17 cellular contexts compared by ENCODE assay signal in the genomic region with DNA sequence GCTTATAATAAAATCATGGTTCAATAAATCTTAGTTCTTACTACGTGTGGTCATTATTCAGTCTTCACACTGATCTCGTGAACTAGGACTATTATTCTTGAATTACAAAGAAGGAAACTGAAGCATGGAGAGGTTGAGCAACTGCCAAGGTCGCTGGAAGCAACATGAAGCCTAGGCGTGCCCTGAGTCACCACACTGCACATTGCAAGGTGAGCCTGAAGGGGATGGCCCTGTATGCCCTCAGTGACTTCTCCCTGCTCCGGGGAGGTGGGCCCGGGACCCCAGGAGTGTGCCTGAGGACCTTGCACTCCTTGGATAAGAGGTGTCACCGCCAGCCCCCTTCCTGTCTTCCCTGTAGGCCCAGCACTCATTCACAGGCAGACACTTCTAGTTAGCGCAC.
"Had no signal": no experiment of that assay in that cellular context is flagged by ENCODE, and none has a peak within 500 bp of the region (broad histone marks: within the 10 kb centered on the region; RNA-seq: fewer than 3 reads in every experiment).

No MANE protein-coding gene starts in this region.

- H3K4me3 ChIP-seq: colonic mucosa, lung, SK-N-MC, suprapubic skin, upper lobe of left lung had no signal

- H3K4me1 ChIP-seq: colonic mucosa, foreskin keratinocyte, suprapubic skin, upper lobe of left lung had no signal

- DNase-seq: activated CD4-positive, alpha-beta T cell treated with anti-CD3 and anti-CD28 coated beads, Interleukin-2, amount 50 U/mL, for 1 hour; activated CD8-positive, alpha-beta memory T cell treated with anti-CD3 and anti-CD28 coated beads for 24 hours; activated naive CD8-positive, alpha-beta T cell treated with anti-CD3 and anti-CD28 coated beads, Interleukin-2, amount 10 ng/mL, durations not matched to agents 7 days and 5 days; colonic mucosa; effector CD8-positive, alpha-beta T cell; foreskin keratinocyte; immature natural killer cell; left cardiac atrium; midbrain; stimulated activated naive CD8-positive, alpha-beta T cell treated with anti-CD3 and anti-CD28 coated beads, Interleukin-15, Interleukin-2, amounts not matched to agents 100 U/mL and 50 U/mL, for 24 hours; T-cell; T-helper 9 cell; upper lobe of left lung had no signal

- ATAC-seq: activated CD4-positive, CD25-positive, alpha-beta regulatory T cell treated with anti-CD3 and anti-CD28 coated beads, Interleukin-2, amount 50 U/mL, for 24 hours; foreskin keratinocyte; stimulated activated naive CD8-positive, alpha-beta T cell treated with anti-CD3 and anti-CD28 coated beads, Interleukin-15, Interleukin-2, amounts not matched to agents 100 U/mL and 50 U/mL, for 24 hours; T-cell had no signal

- H3K9me3 Mint-ChIP-seq: activated naive CD8-positive, alpha-beta T cell treated with anti-CD3 and anti-CD28 coated beads, Interleukin-2, amount 10 ng/mL, durations not matched to agents 7 days and 5 days; immature natural killer cell; T-cell had no signal

- H3K4me3 Mint-ChIP-seq: activated naive CD8-positive, alpha-beta T cell treated with anti-CD3 and anti-CD28 coated beads, Interleukin-2, amount 10 ng/mL, durations not matched to agents 7 days and 5 days; immature natural killer cell; T-cell had no signal

- H3K36me3 ChIP-seq: colonic mucosa, suprapubic skin, upper lobe of left lung had no signal

- H3K36me3 Mint-ChIP-seq: activated naive CD8-positive, alpha-beta T cell treated with anti-CD3 and anti-CD28 coated beads, Interleukin-2, amount 10 ng/mL, durations not matched to agents 7 days and 5 days; immature natural killer cell; T-cell had no signal

- H3K27ac ChIP-seq: colonic mucosa, foreskin keratinocyte, SK-N-MC, suprapubic skin, upper lobe of left lung had no signal

- H3K9me3 ChIP-seq: colonic mucosa, suprapubic skin, upper lobe of left lung had no signal

- H3K27ac Mint-ChIP-seq: activated naive CD8-positive, alpha-beta T cell treated with anti-CD3 and anti-CD28 coated beads, Interleukin-2, amount 10 ng/mL, durations not matched to agents 7 days and 5 days; immature natural killer cell; T-cell had no signal

- H3K4me1 Mint-ChIP-seq: activated naive CD8-positive, alpha-beta T cell treated with anti-CD3 and anti-CD28 coated beads, Interleukin-2, amount 10 ng/mL, durations not matched to agents 7 days and 5 days; immature natural killer cell; T-cell had no signal

- H3K27me3 ChIP-seq: colonic mucosa, foreskin keratinocyte, suprapubic skin, upper lobe of left lung had no signal
